8 cellular contexts compared by ENCODE assay signal in genomic region chr14:20971705-20972021, GRCh38. TPM values are rescaled to one million over a fixed set of nuclear protein-coding genes. Genes with fewer than 3 reads are reported as not detected.
A peak's percentile ranks its signal among the peaks of the same experiment; 100 is the strongest.
DNase-seq lines count a peak whose midpoint lies in the region; ATAC-seq and TF ChIP-seq lines count a peak whose summit lies in the region.

No MANE protein-coding gene starts in this region.

- peak overlapping the region; percentile 71 for H3K4me3 ChIP-seq in Caco-2 (ENCODE audit: low read depth, low read length)
- peak overlapping the region in 1 of 2 donors; percentile 45 for H3K4me3 ChIP-seq in body of pancreas
- H3K4me3 ChIP-seq in mucosa of rectum (ENCODE audit: low read length in 2 of 2): peak overlapping the region; percentile 65 to 73

- intact Hi-C loops in Caco-2 (cut with micrococcal nuclease; ENCODE audit: unreplicated experiment): loop anchor here (1.0 to 5.0 kb wide), 4 partner anchors 19 to 274 kb away; no protein-coding TSS in a partner anchor
- intact Hi-C loops in body of pancreas (cut with DNase I): no loop called here

- TF ChIP-seq CTCF in Caco-2 (IDR thresholded peaks at IDR 0.05; ENCODE audit: insufficient read depth in 1 of 2, low read depth in 1 of 2, low read length in 1 of 2, severe bottlenecking in 1 of 2, unreplicated experiment in 1 of 2) (no peak), body of pancreas (IDR thresholded peaks at IDR 0.05) (no peak)

- no TSS peak for BruUV-seq in Caco-2 (replicated peaks; lab: Mats Ljungman, UMichigan)

- WGBS in body of pancreas, 2 donors: 0 to 14% methylated on average over 8 of the region's 8 CpGs

- no peaks in the 10 kb centered on the region for H3K9me3 Mint-ChIP-seq in Caco-2 (ENCODE audit: unreplicated experiment)

- POLR2A ChIA-PET in Caco-2 (lab: Charles Lee): interaction anchor here (0.6 kb wide), 1 partner anchor 290 kb away, joined by 3 read pairs; no protein-coding TSS in a partner anchor

- DNase-seq in Caco-2 (no peak), body of pancreas (no peak), NCI-H1694 (lab: John Stamatoyannopoulos, UW) (no peak)
- no peak for DNase-seq in stimulated activated CD4-positive, alpha-beta T cell treated with anti-CD3 and anti-CD28 coated beads, Interleukin-2, amount 100 ng/mL, for 48 hours

- H3K4me1 Mint-ChIP-seq in Caco-2 (ENCODE audit: low read depth, unreplicated experiment): peaks cover 26% of the 10 kb centered on the region

- no peak for TF ChIP-seq POLR2A in body of pancreas (IDR thresholded peaks at IDR 0.05)

- ATAC-seq in HG02970 (IDR thresholded peaks at IDR 0.05; ENCODE audit: low FRiP score, unreplicated experiment) (peak; percentile 7), body of pancreas (peak; percentile 36), HG03159 (IDR thresholded peaks at IDR 0.05; ENCODE audit: unreplicated experiment) (no peak), GM18873 (IDR thresholded peaks at IDR 0.05; ENCODE audit: low FRiP score, unreplicated experiment) (no peak)

- H3K9ac ChIP-seq in mucosa of rectum (ENCODE audit: low read depth in 1 of 2, low read length in 2 of 2): peak overlapping the region in 1 of 2 donors; percentile 16

- H3K27ac ChIP-seq in body of pancreas: peak overlapping the region; percentile 3 to 82 (median 64)
- H3K27ac ChIP-seq in mucosa of rectum (ENCODE audit: low read depth in 2 of 2, low read length in 2 of 2): no peak overlapping the region

- peaks cover 11% of the 10 kb centered on the region for H3K27me3 Mint-ChIP-seq in Caco-2 (ENCODE audit: insufficient read depth, unreplicated experiment)

- CTCF ChIA-PET in Caco-2 (lab: Charles Lee): interaction anchor here (0.5 to 2.3 kb wide), 24 partner anchors 10 to 1194 kb away, joined by 3 to 45 read pairs (median 5); partner anchors contain the start of genes NDRG2 and SLC39A2

- H3K36me3 ChIP-seq in Caco-2 (ENCODE audit: control insufficient read depth, insufficient read depth, low read length) (no peaks in the 10 kb centered on the region), body of pancreas (replicated peaks in 1 of 2; ENCODE audit: insufficient read depth in 1 of 2, low read depth in 2 of 2) (no peaks in the 10 kb centered on the region), mucosa of rectum (ENCODE audit: control insufficient read depth in 2 of 2, insufficient read depth in 2 of 2, low read length in 2 of 2) (no peaks in the 10 kb centered on the region)

- H3K27me3 ChIP-seq in Caco-2 (replicated peaks; ENCODE audit: control insufficient read depth, insufficient read depth, low read length): no peaks in the 10 kb centered on the region
- H3K27me3 ChIP-seq in body of pancreas: no peaks in the 10 kb centered on the region
- H3K27me3 ChIP-seq in mucosa of rectum (ENCODE audit: control insufficient read depth in 2 of 2, insufficient read depth in 2 of 2, low read length in 2 of 2): no peaks in the 10 kb centered on the region

- peak overlapping the region; percentile 66 for H3K27ac Mint-ChIP-seq in Caco-2 (ENCODE audit: unreplicated experiment)

- peaks cover 29% of the 10 kb centered on the region for H3K4me1 ChIP-seq in Caco-2
- H3K4me1 ChIP-seq in body of pancreas: peaks cover 12% of the 10 kb centered on the region
- H3K4me1 ChIP-seq in mucosa of rectum (ENCODE audit: control insufficient read depth in 2 of 2, insufficient read depth in 2 of 2, low read length in 2 of 2): peaks cover 3% of the 10 kb centered on the region in 2 donors

- H3K9me3 ChIP-seq in Caco-2 (no peaks in the 10 kb centered on the region), body of pancreas (no peaks in the 10 kb centered on the region), mucosa of rectum (ENCODE audit: control insufficient read depth in 2 of 2, low read length in 2 of 2) (no peaks in the 10 kb centered on the region)

- H3K36me3 Mint-ChIP-seq in Caco-2 (ENCODE audit: insufficient read depth, unreplicated experiment): no peaks in the 10 kb centered on the region

- peak overlapping the region; percentile 88 for H3K4me3 Mint-ChIP-seq in Caco-2 (ENCODE audit: unreplicated experiment)

RNA-seq across cellular contexts. Expression of gene RNASE2, which starts 16.4 kb away (rescaled TPM):
- total RNA-seq in Caco-2 (2022) (not detected in 2 replicates), body of pancreas (not detected)

RNA-seq across cellular contexts. Expression of gene METTL17, which starts 18.1 kb away (rescaled TPM):
- 78.8 and 80.5 TPM in 2 replicates for total RNA-seq in Caco-2 (2022)
- 10 to 100 TPM; 39.2 to 73.7 TPM for total RNA-seq in body of pancreas

RNA-seq across cellular contexts. Expression of gene SLC39A2, which starts 27.4 kb away (rescaled TPM):
- total RNA-seq in Caco-2 (2022) (0.81 and 0.88 TPM in 2 replicates), body of pancreas (not detected)

RNA-seq across cellular contexts. Expression of gene NDRG2, which starts 53.2 kb away (rescaled TPM):
- total RNA-seq in Caco-2 (2022) (16.4 and 17.7 TPM in 2 replicates), body of pancreas (100 to 1,000 TPM; 133 to 178 TPM)

RNA-seq across cellular contexts. Expression of gene TPPP2, which starts 58.4 kb away (rescaled TPM):
- total RNA-seq in Caco-2 (2022) (not detected in 2 replicates), body of pancreas (1 to 10 TPM in 1 of 2 donors, not detected in 1; 1.3 TPM)

Comparison
In these comparisons a context has a peak if more than half of its experiments do, and no peak if none do; other contexts are left out.
1. ATAC-seq: peak in HG02970 (single experiment) and body of pancreas (single experiment); none in HG03159 (single experiment) and GM18873 (single experiment).
2. H3K27ac ChIP-seq: peak in body of pancreas (4 of 4); none in mucosa of rectum (0 of 2).